ENCODE assay signal across 17 cellular contexts in the genomic region with DNA sequence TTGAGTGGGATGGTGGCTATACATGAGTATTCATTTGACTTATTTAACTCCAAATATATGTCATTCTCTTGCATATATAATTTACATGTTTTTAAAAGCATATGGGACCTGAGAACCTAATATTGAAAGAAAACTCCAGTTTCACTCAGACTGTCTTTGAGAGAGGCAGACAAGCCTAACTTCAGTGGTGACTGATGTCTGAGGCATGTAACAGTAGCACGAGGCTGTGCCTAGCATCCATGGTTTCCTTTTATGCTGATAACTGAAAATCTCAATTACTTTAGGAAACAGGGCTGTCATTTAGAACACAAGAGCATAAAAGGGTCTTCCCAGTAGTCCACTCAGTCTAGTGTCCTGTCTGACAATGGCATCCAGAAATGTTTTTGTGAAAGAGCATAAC. TPM values are rescaled to one million over a fixed set of nuclear protein-coding genes. Genes with fewer than 3 reads are reported as not detected.
DNase-seq lines count a peak whose midpoint lies in the region; ATAC-seq, FAIRE-seq and TF ChIP-seq lines count a peak whose summit lies in the region.
"Had no signal": no experiment of that assay in that cellular context is flagged by ENCODE, and none has a peak within 500 bp of the region (broad histone marks: within the 10 kb centered on the region; RNA-seq: fewer than 3 reads in every experiment).

No MANE protein-coding gene starts in this region.

- H3K4me3 Mint-ChIP-seq in Calu3 (ENCODE audit: low read depth, unreplicated experiment) (no peak overlapping the region), astrocyte (ENCODE audit: unreplicated experiment) (no peak overlapping the region)

- ATAC-seq in HCT116: no peak
- no peak for ATAC-seq in GM18498 (IDR thresholded peaks at IDR 0.05; ENCODE audit: unreplicated experiment)
- no peak for ATAC-seq in GM21390 (IDR thresholded peaks at IDR 0.05; ENCODE audit: unreplicated experiment)
- ATAC-seq: HepG2, left lobe of liver had no signal

- H3K36me3 Mint-ChIP-seq in Calu3 (ENCODE audit: insufficient read depth, unreplicated experiment) (no peaks in the 10 kb centered on the region), astrocyte (ENCODE audit: low read depth, unreplicated experiment) (no peaks in the 10 kb centered on the region)
- H3K36me3 Mint-ChIP-seq: activated naive CD4-positive, alpha-beta T cell treated with anti-CD3 and anti-CD28 coated beads, Interleukin-2, amount 50 U/mL, for 24 hours had no signal

- H3K27ac Mint-ChIP-seq in Calu3 (ENCODE audit: unreplicated experiment) (peak overlapping the region; percentile 44), astrocyte (ENCODE audit: unreplicated experiment) (peak overlapping the region; percentile 59)
- H3K27ac Mint-ChIP-seq: activated naive CD4-positive, alpha-beta T cell treated with anti-CD3 and anti-CD28 coated beads, Interleukin-2, amount 50 U/mL, for 24 hours had no signal

- BruUV-seq in Calu3 (replicated peaks; lab: Mats Ljungman, UMichigan) (no TSS peak), HCT116 (replicated peaks; lab: Mats Ljungman, UMichigan) (no TSS peak)

- DNase-seq in Calu3: no peak
- DNase-seq in HCT116 (ENCODE audit: low read depth, low spot score): no peak
- DNase-seq in astrocyte (ENCODE audit: low read depth): peak; percentile 48
- DNase-seq in iris pigment epithelial cell (ENCODE audit: low read depth): peak; percentile 70
- no peak for DNase-seq in KBM-7
- no peak for DNase-seq in DMS 273 treated with DMSO at 0.1 percent for 48 hours (lab: John Stamatoyannopoulos, UW)
- DNase-seq: hypothalamus; stimulated activated CD8-positive, alpha-beta memory T cell treated with anti-CD3 and anti-CD28 coated beads, Interleukin-4, amount 100 ng/mL, for 48 hours had no signal

- no peak overlapping the region for H2AFZ ChIP-seq in HCT116 (ENCODE audit: low read depth, low read length, poor library complexity, severe bottlenecking)
- no peak overlapping the region for H2AFZ ChIP-seq in astrocyte (ENCODE audit: low read depth, low read length)

- H3K9me3 Mint-ChIP-seq in Calu3 (ENCODE audit: low read depth, unreplicated experiment) (no peaks in the 10 kb centered on the region), astrocyte (ENCODE audit: unreplicated experiment) (no peaks in the 10 kb centered on the region)
- H3K9me3 Mint-ChIP-seq: activated naive CD4-positive, alpha-beta T cell treated with anti-CD3 and anti-CD28 coated beads, Interleukin-2, amount 50 U/mL, for 24 hours had no signal

- intact Hi-C loops in Calu3 (cut with micrococcal nuclease; ENCODE audit: unreplicated experiment) (loop anchor here (2.0 kb wide), 1 partner anchor 27 kb away; no protein-coding TSS in a partner anchor), HCT116 (cut with micrococcal nuclease) (no loop called here)

- H3K9me3 ChIP-seq in HCT116 (ENCODE audit: control insufficient read depth in 1 of 2, insufficient read depth in 1 of 2, low read depth in 1 of 2, low read length in 2 of 2) (no peaks in the 10 kb centered on the region), astrocyte (ENCODE audit: insufficient read depth, low read depth, low read length) (no peaks in the 10 kb centered on the region)
- H3K9me3 ChIP-seq: tibial nerve had no signal

- CTCF ChIA-PET in Calu3 (lab: Charles Lee): interaction anchor here (0.5 kb wide), 1 partner anchor 10 kb away, joined by 3 read pairs; no protein-coding TSS in a partner anchor
- CTCF ChIA-PET in HCT116 (lab: Charles Lee): no interaction called here

- no peaks in the 10 kb centered on the region for H4K20me1 ChIP-seq in HCT116 (ENCODE audit: insufficient read depth)
- no peaks in the 10 kb centered on the region for H4K20me1 ChIP-seq in astrocyte (ENCODE audit: insufficient read depth, low read length)

- H3K9me2 ChIP-seq in HCT116 (ENCODE audit: insufficient read depth): no peaks in the 10 kb centered on the region

- TF ChIP-seq POLR2A in HCT116 (IDR thresholded peaks at IDR 0.05; ENCODE audit: borderline replicate concordance, extremely low read depth, insufficient read depth, insufficient read length): no peak

- POLR2A ChIA-PET in HCT116 (lab: Charles Lee): no interaction called here

- H3K4me1 ChIP-seq in HCT116 (ENCODE audit: control insufficient read depth in 1 of 2, insufficient read depth in 2 of 2, low read length in 2 of 2) (peaks cover 20 to 58% of the 10 kb centered on the region in 2 experiments), astrocyte (ENCODE audit: insufficient read depth, low read length) (peaks cover 36% of the 10 kb centered on the region)

- H3K27me3 ChIP-seq in HCT116 (ENCODE audit: insufficient read depth, low read length): no peaks in the 10 kb centered on the region
- no peaks in the 10 kb centered on the region for H3K27me3 ChIP-seq in astrocyte (ENCODE audit: insufficient read depth, low read length)
- H3K27me3 ChIP-seq: tibial nerve had no signal

- RAD21 ChIA-PET in HCT116 (lab: Charles Lee; ENCODE audit: low non-redundant PET in 1 of 2, low total read pairs in 2 of 2, uncharacterized antibody in 2 of 2, unreplicated experiment in 2 of 2): no interaction called here

- H3K36me3 ChIP-seq in HCT116 (ENCODE audit: control insufficient read depth in 1 of 2, insufficient read depth in 2 of 2, low read length in 2 of 2) (no peaks in the 10 kb centered on the region), astrocyte (ENCODE audit: insufficient read depth, low read length) (no peaks in the 10 kb centered on the region)
- H3K36me3 ChIP-seq: tibial nerve had no signal

- in situ Hi-C loops in KBM-7 (cut with MboI; ENCODE audit: low pct_unique_long_range_greater_than_20kb, low sequenced_read_pairs): no loop called here

- H3K27ac ChIP-seq in HCT116 (ENCODE audit: low read depth, low read length) (no peak overlapping the region), astrocyte (ENCODE audit: low read depth, low read length) (no peak overlapping the region)
- H3K27ac ChIP-seq: C4-2B, coronary artery, tibial nerve, VCaP had no signal

- TF ChIP-seq RAD21 in HCT116 (IDR thresholded peaks at IDR 0.05; ENCODE audit: low read depth): no peak

- peaks cover 45% of the 10 kb centered on the region for H3K4me1 Mint-ChIP-seq in Calu3 (ENCODE audit: low read depth, unreplicated experiment)
- H3K4me1 Mint-ChIP-seq in astrocyte (ENCODE audit: low read depth, unreplicated experiment): peaks cover 49% of the 10 kb centered on the region

- peak; percentile 32 for FAIRE-seq in astrocyte (lab: Jason Lieb, UNC)
- FAIRE-seq: HepG2 had no signal

- H3K27me3 Mint-ChIP-seq in Calu3 (ENCODE audit: unreplicated experiment) (no peaks in the 10 kb centered on the region), astrocyte (ENCODE audit: low read depth, unreplicated experiment) (no peaks in the 10 kb centered on the region)
- H3K27me3 Mint-ChIP-seq: activated naive CD4-positive, alpha-beta T cell treated with anti-CD3 and anti-CD28 coated beads, Interleukin-2, amount 50 U/mL, for 24 hours had no signal

- peak overlapping the region; percentile 2; the same call in 1 of the 2 replicates for H3K9ac ChIP-seq in HCT116 (ENCODE audit: low read length)
- no peak overlapping the region for H3K9ac ChIP-seq in astrocyte (ENCODE audit: low read length)

- TF ChIP-seq CTCF in Calu3 (IDR thresholded peaks at IDR 0.05; ENCODE audit: unreplicated experiment): no peak
- TF ChIP-seq CTCF in HCT116 (IDR thresholded peaks at IDR 0.05 in 2 of 3, conservative IDR thresholded peaks at IDR 0.05 in 1 of 3; ENCODE audit: borderline replicate concordance in 1 of 3, insufficient read depth in 1 of 3, low read depth in 2 of 3, low read length in 2 of 3): no peak
- TF ChIP-seq CTCF in astrocyte (IDR thresholded peaks at IDR 0.05; ENCODE audit: insufficient read depth, low read depth, low read length): no peak

- no peak overlapping the region for H3K4me2 ChIP-seq in HCT116 (ENCODE audit: low read length)
- H3K4me2 ChIP-seq in astrocyte (ENCODE audit: low read length): no peak overlapping the region

- H3K79me2 ChIP-seq in HCT116 (ENCODE audit: insufficient read depth, low read length) (no peaks in the 10 kb centered on the region), astrocyte (ENCODE audit: insufficient read depth, low read length) (no peaks in the 10 kb centered on the region)

- no peak overlapping the region for H3K4me3 ChIP-seq in HCT116 (replicated peaks in 1 of 2; ENCODE audit: low read depth in 1 of 2, low read length in 2 of 2)
- no peak overlapping the region for H3K4me3 ChIP-seq in astrocyte (ENCODE audit: insufficient read depth, low read depth, low read length)
- H3K4me3 ChIP-seq: coronary artery, tibial nerve had no signal

TF ChIP-seq in HCT116, 20 proteins besides CTCF, POLR2A, EP300 and RAD21:
- TF ChIP-seq CBX3 (IDR thresholded peaks at IDR 0.05; ENCODE audit: low read depth) (no peak), POLR2AphosphoS5 (IDR thresholded peaks at IDR 0.05; ENCODE audit: low read depth, low read length) (no peak)
TF ChIP-seq in HCT116: peak in this region for 0.

RNA-seq across cellular contexts. Expression of gene MAPK1IP1L, which starts 24.2 kb away (rescaled TPM):
- total RNA-seq in Calu3 (2022): 104 and 108 TPM in 2 replicates
- 101 TPM for total RNA-seq in HCT116 (2021; ENCODE audit: unreplicated experiment)
- polyA plus RNA-seq in HCT116 (2012): 88.5 and 92.7 TPM in 2 replicates
- total RNA-seq in astrocyte: 106 and 111 TPM in 2 replicates

RNA-seq across cellular contexts. Expression of gene SOCS4, which starts 48.6 kb away (rescaled TPM):
- 29.9 and 31.5 TPM in 2 replicates for total RNA-seq in Calu3 (2022)
- total RNA-seq in HCT116 (2021; ENCODE audit: unreplicated experiment): 23.7 TPM
- polyA plus RNA-seq in HCT116 (2012): 4.2 and 4.7 TPM in 2 replicates
- total RNA-seq in astrocyte: 25.2 and 30.5 TPM in 2 replicates

RNA-seq across cellular contexts. Expression of gene WDHD1, which starts 48.7 kb away (rescaled TPM):
- total RNA-seq in Calu3 (2022): 25.0 and 27.7 TPM in 2 replicates
- total RNA-seq in HCT116 (2021; ENCODE audit: unreplicated experiment): 44.3 TPM
- 8.4 and 12.7 TPM in 2 replicates for polyA plus RNA-seq in HCT116 (2012)
- total RNA-seq in astrocyte: 7.2 and 9.3 TPM in 2 replicates

RNA-seq across cellular contexts. Expression of gene LGALS3, which starts 53.4 kb away (rescaled TPM):
- total RNA-seq in Calu3 (2022): 429 and 672 TPM in 2 replicates
- total RNA-seq in HCT116 (2021; ENCODE audit: unreplicated experiment): 86.1 TPM
- polyA plus RNA-seq in HCT116 (2012): 75.3 and 83.3 TPM in 2 replicates
- total RNA-seq in astrocyte: 37.4 and 48.3 TPM in 2 replicates

Comparison
In these comparisons a context has a peak if more than half of its experiments do, and no peak if none do; other contexts are left out.
1. DNase-seq: peak in astrocyte (single experiment) and iris pigment epithelial cell (single experiment); none in Calu3 (single experiment), HCT116 (single experiment), KBM-7 (single experiment) and DMS 273 treated with DMSO at 0.1 percent for 48 hours (single experiment).